1 cellular context compared by ENCODE assay signal in genomic region chr2:232542715-232543467, GRCh38.
A peak's percentile ranks its signal among the peaks of the same experiment; 100 is the strongest.
TF ChIP-seq lines count a peak whose summit lies in the region.

No MANE protein-coding gene starts in this region.

TF ChIP-seq in HCT116, 20 proteins besides CTCF, POLR2A, EP300 and RAD21:
- TF ChIP-seq SRF (IDR thresholded peaks at IDR 0.05; ENCODE audit: low read depth): no peak
- 0 out of 2 replicates have a peak, but pooled peaks have one; percentile 10 for TF ChIP-seq MAX (IDR thresholded peaks at IDR 0.05)
